ENCODE assay signal across 1 cellular context in the genomic region with DNA sequence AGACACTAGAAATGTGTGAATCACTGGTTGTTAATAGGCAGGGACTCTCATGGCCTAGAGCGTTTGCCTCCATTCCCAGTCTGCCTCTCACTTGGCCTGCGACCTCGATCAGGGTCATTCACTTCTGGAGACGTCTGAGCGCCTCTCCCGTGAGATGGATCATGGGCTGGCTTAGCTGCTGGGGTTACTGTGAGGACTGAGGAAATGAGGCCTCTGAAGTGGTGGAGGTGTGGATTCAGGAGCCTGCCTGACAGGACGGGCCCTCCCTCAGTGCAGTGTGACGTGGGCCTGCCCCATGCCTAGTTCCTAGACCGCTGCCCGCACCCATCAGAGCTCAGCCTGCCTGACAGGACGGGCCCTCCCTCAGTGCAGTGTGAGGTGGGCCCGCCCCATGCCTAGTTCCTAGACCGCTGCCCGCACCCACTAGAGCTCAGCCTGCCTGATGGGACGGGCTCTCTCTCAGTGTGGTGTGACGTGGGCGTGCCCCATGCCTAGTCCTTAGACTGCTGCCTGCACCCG.
TF ChIP-seq lines count a peak whose summit lies in the region.

No MANE protein-coding gene starts in this region.

TF ChIP-seq in IMR-90, 13 proteins besides CTCF, POLR2A, EP300 and RAD21:
- no peak for TF ChIP-seq MAFK (IDR thresholded peaks at IDR 0.05; ENCODE audit: low read depth, low read length)
- TF ChIP-seq CHD1 (IDR thresholded peaks at IDR 0.05; ENCODE audit: low read depth, low read length): no peak
- TF ChIP-seq MXI1 (IDR thresholded peaks at IDR 0.05; ENCODE audit: borderline replicate concordance, low read depth, low read length): no peak
- TF ChIP-seq NFE2L2 (IDR thresholded peaks at IDR 0.05; ENCODE audit: low read depth, low read length): no peak
- no peak for TF ChIP-seq BHLHE40 (IDR thresholded peaks at IDR 0.05; ENCODE audit: low read depth, low read length)
- TF ChIP-seq RFX5 (IDR thresholded peaks at IDR 0.05; ENCODE audit: low read depth, low read length): no peak
- TF ChIP-seq, protein P1, sequence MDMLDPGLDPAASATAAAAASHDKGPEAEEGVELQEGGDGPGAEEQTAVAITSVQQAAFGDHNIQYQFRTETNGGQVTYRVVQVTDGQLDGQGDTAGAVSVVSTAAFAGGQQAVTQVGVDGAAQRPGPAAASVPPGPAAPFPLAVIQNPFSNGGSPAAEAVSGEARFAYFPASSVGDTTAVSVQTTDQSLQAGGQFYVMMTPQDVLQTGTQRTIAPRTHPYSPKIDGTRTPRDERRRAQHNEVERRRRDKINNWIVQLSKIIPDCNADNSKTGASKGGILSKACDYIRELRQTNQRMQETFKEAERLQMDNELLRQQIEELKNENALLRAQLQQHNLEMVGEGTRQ (IDR thresholded peaks at IDR 0.05; ENCODE audit: low read depth, low read length): no peak
- no peak for TF ChIP-seq CEBPB (IDR thresholded peaks at IDR 0.05; ENCODE audit: low read depth, low read length)
- TF ChIP-seq RCOR1 (IDR thresholded peaks at IDR 0.05; ENCODE audit: insufficient replicate concordance, low read length): no peak
- TF ChIP-seq, protein P2, sequence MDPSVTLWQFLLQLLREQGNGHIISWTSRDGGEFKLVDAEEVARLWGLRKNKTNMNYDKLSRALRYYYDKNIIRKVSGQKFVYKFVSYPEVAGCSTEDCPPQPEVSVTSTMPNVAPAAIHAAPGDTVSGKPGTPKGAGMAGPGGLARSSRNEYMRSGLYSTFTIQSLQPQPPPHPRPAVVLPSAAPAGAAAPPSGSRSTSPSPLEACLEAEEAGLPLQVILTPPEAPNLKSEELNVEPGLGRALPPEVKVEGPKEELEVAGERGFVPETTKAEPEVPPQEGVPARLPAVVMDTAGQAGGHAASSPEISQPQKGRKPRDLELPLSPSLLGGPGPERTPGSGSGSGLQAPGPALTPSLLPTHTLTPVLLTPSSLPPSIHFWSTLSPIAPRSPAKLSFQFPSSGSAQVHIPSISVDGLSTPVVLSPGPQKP (IDR thresholded peaks at IDR 0.05; ENCODE audit: borderline replicate concordance, low read depth, low read length): no peak
- TF ChIP-seq MAZ (IDR thresholded peaks at IDR 0.05; ENCODE audit: borderline replicate concordance, low read depth, low read length): no peak
- no peak for TF ChIP-seq FOS (IDR thresholded peaks at IDR 0.05; ENCODE audit: low read depth, low read length)
- TF ChIP-seq SMC3 (IDR thresholded peaks at IDR 0.05; ENCODE audit: low read depth, low read length): no peak
